8 cellular contexts compared by ENCODE assay signal in genomic region chr1:9824702-9825089, GRCh38. TPM values are rescaled to one million over a fixed set of nuclear protein-coding genes. Genes with fewer than 3 reads are reported as not detected.
DNase-seq lines count a peak whose midpoint lies in the region; ATAC-seq, FAIRE-seq and TF ChIP-seq lines count a peak whose summit lies in the region.

No MANE protein-coding gene starts in this region.

- no peaks in the 10 kb centered on the region for H3K36me3 ChIP-seq in CD4-positive, CD25-positive, alpha-beta regulatory T cell (ENCODE audit: control insufficient read depth, insufficient read depth, low read length)
- H3K36me3 ChIP-seq in PC-9 (ENCODE audit: low read depth) (no peaks in the 10 kb centered on the region), ovary (no peaks in the 10 kb centered on the region)

- no peaks in the 10 kb centered on the region for H3K27me3 Mint-ChIP-seq in CD4-positive, CD25-positive, alpha-beta regulatory T cell

- intact Hi-C loops in PC-9 (cut with micrococcal nuclease; ENCODE audit: unreplicated experiment) = loop anchor here (1.0 to 5.0 kb wide), 3 partner anchors 12 to 606 kb away; partner anchors contain the start of genes CENPS and UBE4B
- intact Hi-C loops in ovary (cut with DNase I) = no loop called here

- POLR2A ChIA-PET in PC-9 (lab: Charles Lee; ENCODE audit: unreplicated experiment) = no interaction called here
- POLR2A ChIA-PET in HEK293T (lab: Yijun Ruan, JAX) = no interaction called here

- 19 to 24% (median 19%) methylated on average over 12 of the region's 12 CpGs for WGBS in ovary, 3 donors

- peak overlapping the region; percentile 86 to 97 (median 97) for H3K27ac Mint-ChIP-seq in CD4-positive, CD25-positive, alpha-beta regulatory T cell

- no peak for ATAC-seq in CD4-positive, CD25-positive, alpha-beta regulatory T cell (ENCODE audit: low read depth in 2 of 2)

- no peaks in the 10 kb centered on the region for H3K9me2 ChIP-seq in PC-9 (ENCODE audit: insufficient read depth)

- H3K4me1 Mint-ChIP-seq in CD4-positive, CD25-positive, alpha-beta regulatory T cell = peaks cover 18 to 50% (median 41%) of the 10 kb centered on the region in 4 donors

- CTCF ChIA-PET in PC-9 (lab: Charles Lee) (no interaction called here), HEK293T (lab: Yijun Ruan, JAX) (no interaction called here)

- peak overlapping the region; percentile 74 to 94 (median 90) for H3K4me3 Mint-ChIP-seq in CD4-positive, CD25-positive, alpha-beta regulatory T cell

- peaks cover 41% of the 10 kb centered on the region for H3K4me1 ChIP-seq in CD4-positive, CD25-positive, alpha-beta regulatory T cell (ENCODE audit: control insufficient read depth, insufficient read depth, low read length, poor library complexity, severe bottlenecking)
- H3K4me1 ChIP-seq in PC-9 (replicated peaks; ENCODE audit: insufficient read depth) (peaks cover 36% of the 10 kb centered on the region), ovary (ENCODE audit: insufficient read depth) (no peaks in the 10 kb centered on the region)

- peak in 1 of 3 donors; percentile 18 for DNase-seq in CD4-positive, CD25-positive, alpha-beta regulatory T cell
- DNase-seq in PC-9 (no peak), epithelial cell of prostate (ENCODE audit: low read depth, low spot score) (no peak), ovary (peak in 1 of 5 donors; percentile 44), frontal cortex (ENCODE audit: low spot score in 2 of 2) (no peak), HEK293T (ENCODE audit: extremely low spot score) (no peak), RCC 7860 (ENCODE audit: low spot score) (no peak)
- DNase-seq in stimulated activated naive CD4-positive, alpha-beta T cell treated with Interleukin-2 at 50 U/mL for 16 hours (lab: John Stamatoyannopoulos, UW) = no peak

- TF ChIP-seq EP300 in ovary (IDR thresholded peaks at IDR 0.05) = no peak

- peaks cover 0 to 1% (median 0%) of the 10 kb centered on the region in 7 donors for H3K9me3 Mint-ChIP-seq in CD4-positive, CD25-positive, alpha-beta regulatory T cell

- peaks cover 26% of the 10 kb centered on the region for H3F3A ChIP-seq in PC-9 (ENCODE audit: insufficient read depth, low read depth)

- FAIRE-seq in frontal cortex (lab: Jason Lieb, UNC) (no peak), RCC 7860 (lab: Jason Lieb, UNC) (no peak)

- H3K27ac ChIP-seq in CD4-positive, CD25-positive, alpha-beta regulatory T cell (ENCODE audit: insufficient read depth, low read length, poor library complexity, severe bottlenecking) = peak overlapping the region; percentile 72
- peak overlapping the region; percentile 61 for H3K27ac ChIP-seq in PC-9
- H3K27ac ChIP-seq in epithelial cell of prostate = peak overlapping the region; percentile 90
- peak overlapping the region; percentile 81 to 93 for H3K27ac ChIP-seq in ovary

- H3K4me3 ChIP-seq in CD4-positive, CD25-positive, alpha-beta regulatory T cell (ENCODE audit: low read depth, low read length) = peak overlapping the region; percentile 34
- H3K4me3 ChIP-seq in PC-9 (peak overlapping the region; percentile 7; the same call in 1 of the 2 replicates), ovary (peak overlapping the region; percentile 94)

- peak overlapping the region; percentile 77 for H3K4me2 ChIP-seq in PC-9

- no peaks in the 10 kb centered on the region for H3K27me3 ChIP-seq in CD4-positive, CD25-positive, alpha-beta regulatory T cell (ENCODE audit: control insufficient read depth, insufficient read depth, low read length)
- H3K27me3 ChIP-seq in PC-9 (ENCODE audit: insufficient read depth, low read depth) (no peaks in the 10 kb centered on the region), ovary (no peaks in the 10 kb centered on the region)

- no peak for TF ChIP-seq CTCF in PC-9 (conservative IDR thresholded peaks at IDR 0.05)
- TF ChIP-seq CTCF in ovary (IDR thresholded peaks at IDR 0.05) = no peak

- H3K36me3 Mint-ChIP-seq in CD4-positive, CD25-positive, alpha-beta regulatory T cell = no peaks in the 10 kb centered on the region

- H3K9me3 ChIP-seq in CD4-positive, CD25-positive, alpha-beta regulatory T cell (ENCODE audit: control insufficient read depth in 2 of 2, low read length in 2 of 2) = no peaks in the 10 kb centered on the region
- H3K9me3 ChIP-seq in PC-9 (ENCODE audit: insufficient read depth, low read depth) (no peaks in the 10 kb centered on the region), ovary (no peaks in the 10 kb centered on the region)

- TSS peak; percentile 22 for BruUV-seq in PC-9 (replicated peaks; lab: Mats Ljungman, UMichigan)

- no peak for TF ChIP-seq POLR2A in ovary (IDR thresholded peaks at IDR 0.05)

- H4K20me1 ChIP-seq in PC-9 (ENCODE audit: insufficient read depth) = peaks cover 8% of the 10 kb centered on the region

- H3K79me2 ChIP-seq in PC-9 (ENCODE audit: low read depth) = peaks cover 35% of the 10 kb centered on the region

- H2AFZ ChIP-seq in PC-9 = peak overlapping the region; percentile 35; the same call in 1 of the 2 replicates

TF ChIP-seq in HEK293T, 16 proteins besides CTCF, POLR2A, EP300 and RAD21:
- TF ChIP-seq HDGF (IDR thresholded peaks at IDR 0.05; ENCODE audit: borderline replicate concordance) (no peak), CTBP1 (IDR thresholded peaks at IDR 0.05; ENCODE audit: borderline replicate concordance) (no peak), FOXM1 (IDR thresholded peaks at IDR 0.05; ENCODE audit: borderline replicate concordance) (no peak), PKNOX1 (IDR thresholded peaks at IDR 0.05) (no peak), FOXA1 (IDR thresholded peaks at IDR 0.05) (no peak), TARDBP (IDR thresholded peaks at IDR 0.05) (no peak), ELF4 (IDR thresholded peaks at IDR 0.05) (no peak), L3MBTL2 (conservative IDR thresholded peaks at IDR 0.05) (no peak), SP1 (IDR thresholded peaks at IDR 0.05) (no peak), ARNT (IDR thresholded peaks at IDR 0.05) (no peak), FOXK2 (IDR thresholded peaks at IDR 0.05) (no peak), LEF1 (IDR thresholded peaks at IDR 0.05; ENCODE audit: borderline replicate concordance) (no peak), SUZ12 (IDR thresholded peaks at IDR 0.05) (no peak), BHLHE40 (IDR thresholded peaks at IDR 0.05; ENCODE audit: borderline replicate concordance) (no peak), ZNF384 (IDR thresholded peaks at IDR 0.05) (no peak), NFRKB (IDR thresholded peaks at IDR 0.05) (no peak)

RNA-seq across cellular contexts. Expression of gene CLSTN1, which starts 0.9 kb away (rescaled TPM):
- 106 TPM for total RNA-seq in CD4-positive, CD25-positive, alpha-beta regulatory T cell
- 10 to 100 TPM; 19.2 to 25.4 (median 22.3) TPM for polyA plus RNA-seq in CD4-positive, CD25-positive, alpha-beta regulatory T cell
- 138 and 140 TPM in 2 replicates for total RNA-seq in PC-9 (2021)
- total RNA-seq in ovary = 100 to 1,000 TPM in 5 of 7 donors, 10 to 100 TPM in 2; 70.5 to 145 (median 119) TPM
- 100 to 1,000 TPM in 1 of 2 donors, 10 to 100 TPM in 1; 84.3 to 110 TPM for polyA plus RNA-seq in ovary
- 143 TPM for total RNA-seq in frontal cortex

Comparison
In these comparisons a context has a peak if more than half of its experiments do, and no peak if none do; other contexts are left out.
1. H3K4me3 ChIP-seq: peak in every context shown above with its lines; median percentile 94 in ovary; 34 in CD4-positive, CD25-positive, alpha-beta regulatory T cell; 7 in PC-9.